ENCODE assay signal across 11 cellular contexts in the genomic region with DNA sequence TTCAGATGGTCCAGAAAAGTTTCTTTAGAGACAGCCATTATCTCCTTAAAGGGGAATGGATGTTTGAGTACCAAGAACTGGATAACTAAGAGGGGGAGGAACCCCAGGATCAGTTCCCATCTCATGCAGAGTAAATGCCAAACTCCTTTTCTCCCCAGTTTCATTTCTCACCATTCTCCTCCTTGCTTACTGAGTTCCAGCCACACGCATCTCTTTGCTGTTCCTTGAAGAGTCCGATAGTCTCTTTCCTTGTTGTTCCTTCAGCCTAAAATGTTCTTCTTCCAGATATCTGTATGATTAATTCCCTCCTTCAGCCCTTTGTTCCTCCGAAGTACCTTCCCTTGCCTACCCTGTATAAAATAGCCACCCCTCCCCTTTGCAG. TPM values are rescaled to one million over a fixed set of nuclear protein-coding genes. Genes with fewer than 3 reads are reported as not detected.
DNase-seq lines count a peak whose midpoint lies in the region; ATAC-seq and TF ChIP-seq lines count a peak whose summit lies in the region.
"Had no signal": no experiment of that assay in that cellular context is flagged by ENCODE, and none has a peak within 500 bp of the region (broad histone marks: within the 10 kb centered on the region; RNA-seq: fewer than 3 reads in every experiment).

No MANE protein-coding gene starts in this region.

- no peak for DNase-seq in CD4-positive, CD25-positive, alpha-beta regulatory T cell
- no peak for DNase-seq in PC-3
- no peak for DNase-seq in epithelial cell of proximal tubule (ENCODE audit: low read depth)
- no peak for DNase-seq in nephron progenitor cell
- no peak for DNase-seq in NCI-H2107 treated with DMSO at 0.1 percent for 48 hours (lab: John Stamatoyannopoulos, UW; ENCODE audit: unreplicated experiment)
- no peak for DNase-seq in Kasumi-1 (lab: John Stamatoyannopoulos, UW)
- DNase-seq in NCI-H1436 (lab: John Stamatoyannopoulos, UW): no peak
- DNase-seq: activated T-cell treated with anti-CD3 and anti-CD28 coated beads, Interleukin-2, amount 50 U/mL, for 4 hours had no signal

- peaks cover 0 to 1% (median 0%) of the 10 kb centered on the region in 7 donors for H3K9me3 Mint-ChIP-seq in CD4-positive, CD25-positive, alpha-beta regulatory T cell
- no peaks in the 10 kb centered on the region for H3K9me3 Mint-ChIP-seq in nephron progenitor cell
- H3K9me3 Mint-ChIP-seq: activated T-cell treated with anti-CD3 and anti-CD28 coated beads, Interleukin-2, amount 50 U/mL, for 4 hours had no signal

- H3K4me3 Mint-ChIP-seq in CD4-positive, CD25-positive, alpha-beta regulatory T cell: peak overlapping the region in 3 of 4 donors; percentile 17 to 53 (median 17)
- H3K4me3 Mint-ChIP-seq in nephron progenitor cell: no peak overlapping the region
- H3K4me3 Mint-ChIP-seq: activated T-cell treated with anti-CD3 and anti-CD28 coated beads, Interleukin-2, amount 50 U/mL, for 4 hours had no signal

- POLR2A ChIA-PET in PC-3 (lab: Charles Lee; ENCODE audit: unreplicated experiment): no interaction called here

- no peaks in the 10 kb centered on the region for H3K9me3 ChIP-seq in CD4-positive, CD25-positive, alpha-beta regulatory T cell (ENCODE audit: control insufficient read depth in 2 of 2, low read length in 2 of 2)
- no peaks in the 10 kb centered on the region for H3K9me3 ChIP-seq in PC-3 (ENCODE audit: low read length)

- peaks cover 30 to 63% (median 51%) of the 10 kb centered on the region in 4 donors for H3K4me1 Mint-ChIP-seq in CD4-positive, CD25-positive, alpha-beta regulatory T cell
- peaks cover 16% of the 10 kb centered on the region for H3K4me1 Mint-ChIP-seq in nephron progenitor cell

- H3K9ac ChIP-seq in PC-3 (ENCODE audit: low read length): no peak overlapping the region
- H3K9ac ChIP-seq: BLaER1 treated with 17β-estradiol and CSF1 and Interleukin-3, amounts not matched to agents 10 nM and 100 nM had no signal

- no peak overlapping the region for H3K4me3 ChIP-seq in CD4-positive, CD25-positive, alpha-beta regulatory T cell (ENCODE audit: low read depth, low read length)
- H3K4me3 ChIP-seq in PC-3 (ENCODE audit: low read length) (peak overlapping the region; percentile 33; the same call in 1 of the 2 replicates), epithelial cell of proximal tubule (ENCODE audit: low read depth, low read length) (peak overlapping the region; percentile 47)
- H3K4me3 ChIP-seq: BLaER1 treated with 17β-estradiol and CSF1 and Interleukin-3, amounts not matched to agents 10 nM and 100 nM; cardiac muscle cell had no signal

- peaks cover 2% of the 10 kb centered on the region for H3K36me3 ChIP-seq in CD4-positive, CD25-positive, alpha-beta regulatory T cell (ENCODE audit: control insufficient read depth, insufficient read depth, low read length)
- H3K36me3 ChIP-seq in PC-3 (ENCODE audit: low read depth, low read length): no peaks in the 10 kb centered on the region

- TF ChIP-seq CTCF in PC-3 (conservative IDR thresholded peaks at IDR 0.05; ENCODE audit: low read depth, low read length) (no peak), epithelial cell of proximal tubule (conservative IDR thresholded peaks at IDR 0.05; ENCODE audit: low read depth, low read length) (no peak), nephron progenitor cell (IDR thresholded peaks at IDR 0.05) (no peak)

- no peaks in the 10 kb centered on the region for H3F3A ChIP-seq in PC-3 (ENCODE audit: low read length, unreplicated experiment)

- H4K20me1 ChIP-seq in PC-3 (ENCODE audit: low read length): no peaks in the 10 kb centered on the region

- peak overlapping the region; percentile 66 for H3K4me2 ChIP-seq in PC-3 (ENCODE audit: low read length)
- H3K4me2 ChIP-seq: BLaER1 treated with 17β-estradiol and CSF1 and Interleukin-3, amounts not matched to agents 10 nM and 100 nM had no signal

- H3K27me3 ChIP-seq in CD4-positive, CD25-positive, alpha-beta regulatory T cell (ENCODE audit: control insufficient read depth, insufficient read depth, low read length): no peaks in the 10 kb centered on the region
- H3K27me3 ChIP-seq in PC-3 (ENCODE audit: low read length): no peaks in the 10 kb centered on the region
- H3K27me3 ChIP-seq: BLaER1 treated with 17β-estradiol and CSF1 and Interleukin-3, amounts not matched to agents 10 nM and 100 nM; cardiac muscle cell had no signal

- BruUV-seq in PC-3 (replicated peaks; lab: Mats Ljungman, UMichigan): no TSS peak

- peaks cover 18% of the 10 kb centered on the region for H3K4me1 ChIP-seq in CD4-positive, CD25-positive, alpha-beta regulatory T cell (ENCODE audit: control insufficient read depth, insufficient read depth, low read length, poor library complexity, severe bottlenecking)
- H3K4me1 ChIP-seq in PC-3 (ENCODE audit: insufficient read depth, low read length): peaks cover 19% of the 10 kb centered on the region

- no peak overlapping the region for H2AFZ ChIP-seq in PC-3 (ENCODE audit: low read length)

- H3K27ac ChIP-seq in CD4-positive, CD25-positive, alpha-beta regulatory T cell (ENCODE audit: insufficient read depth, low read length, poor library complexity, severe bottlenecking): no peak overlapping the region
- peak overlapping the region; percentile 36; the same call in 1 of the 2 replicates for H3K27ac ChIP-seq in PC-3 (ENCODE audit: low read length)
- H3K27ac ChIP-seq: BLaER1 treated with 17β-estradiol and CSF1 and Interleukin-3, amounts not matched to agents 10 nM and 100 nM; cardiac muscle cell had no signal

- peak overlapping the region; percentile 8 to 80 (median 11) for H3K27ac Mint-ChIP-seq in CD4-positive, CD25-positive, alpha-beta regulatory T cell
- peak overlapping the region; percentile 33 for H3K27ac Mint-ChIP-seq in nephron progenitor cell

- no peaks in the 10 kb centered on the region for H3K27me3 Mint-ChIP-seq in CD4-positive, CD25-positive, alpha-beta regulatory T cell
- no peaks in the 10 kb centered on the region for H3K27me3 Mint-ChIP-seq in nephron progenitor cell (ENCODE audit: low read depth, poor library complexity)

- H3K79me2 ChIP-seq in PC-3 (ENCODE audit: low read length): peaks cover 79% of the 10 kb centered on the region

- intact Hi-C loops in PC-3 (cut with micrococcal nuclease): no loop called here

- peaks cover 14% of the 10 kb centered on the region for H3K36me3 Mint-ChIP-seq in CD4-positive, CD25-positive, alpha-beta regulatory T cell
- H3K36me3 Mint-ChIP-seq in nephron progenitor cell (ENCODE audit: low read depth): peaks cover 2% of the 10 kb centered on the region

- H3K9me2 ChIP-seq in PC-3 (replicated peaks; ENCODE audit: low read length): no peaks in the 10 kb centered on the region

- no peak for ATAC-seq in CD4-positive, CD25-positive, alpha-beta regulatory T cell (ENCODE audit: low read depth in 2 of 2)
- ATAC-seq in PC-3 (peak; percentile 23; the same call in 1 of the 2 replicates), GM21528 (IDR thresholded peaks at IDR 0.05; ENCODE audit: low FRiP score, unreplicated experiment) (no peak)
- ATAC-seq: activated T-cell treated with anti-CD3 and anti-CD28 coated beads, Interleukin-2, amount 50 U/mL, for 4 hours had no signal

- CTCF ChIA-PET in PC-3 (lab: Charles Lee): no interaction called here

RNA-seq across cellular contexts. Expression of a gene that starts 30.0 kb away (rescaled TPM):
- 99.0 TPM for total RNA-seq in CD4-positive, CD25-positive, alpha-beta regulatory T cell
- 10 to 100 TPM; 27.9 to 32.8 (median 30.0) TPM for polyA plus RNA-seq in CD4-positive, CD25-positive, alpha-beta regulatory T cell
- total RNA-seq in PC-3 (2014; rRNA removed) (24.4 and 27.0 TPM in 2 replicates), epithelial cell of proximal tubule (8.0 and 16.5 TPM in 2 replicates)
